ENCODE assay signal across 2 cellular contexts in the genomic region with DNA sequence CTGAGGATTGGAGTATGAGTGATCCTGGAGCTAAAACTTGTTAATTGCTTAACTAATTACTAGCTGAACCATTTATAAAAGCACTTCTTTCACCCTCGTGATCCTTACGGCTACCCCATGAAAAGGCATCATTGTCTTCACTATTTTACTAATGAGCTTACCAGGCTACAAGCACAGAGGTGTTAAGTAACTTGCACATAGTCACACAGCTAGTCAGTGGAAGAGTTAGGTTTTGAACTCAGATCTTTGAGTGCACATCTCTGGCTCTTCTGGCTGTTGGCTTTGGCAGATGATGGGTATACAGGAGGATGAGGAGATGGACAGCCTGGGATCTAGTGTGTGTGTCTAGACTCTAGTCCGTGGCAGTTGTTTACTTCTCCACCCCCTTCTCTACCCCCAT.
TF ChIP-seq lines count a peak whose summit lies in the region.

No MANE protein-coding gene starts in this region.

TF ChIP-seq in GM23338, 12 proteins besides CTCF, POLR2A, EP300 and RAD21:
- TF ChIP-seq, protein P1, sequence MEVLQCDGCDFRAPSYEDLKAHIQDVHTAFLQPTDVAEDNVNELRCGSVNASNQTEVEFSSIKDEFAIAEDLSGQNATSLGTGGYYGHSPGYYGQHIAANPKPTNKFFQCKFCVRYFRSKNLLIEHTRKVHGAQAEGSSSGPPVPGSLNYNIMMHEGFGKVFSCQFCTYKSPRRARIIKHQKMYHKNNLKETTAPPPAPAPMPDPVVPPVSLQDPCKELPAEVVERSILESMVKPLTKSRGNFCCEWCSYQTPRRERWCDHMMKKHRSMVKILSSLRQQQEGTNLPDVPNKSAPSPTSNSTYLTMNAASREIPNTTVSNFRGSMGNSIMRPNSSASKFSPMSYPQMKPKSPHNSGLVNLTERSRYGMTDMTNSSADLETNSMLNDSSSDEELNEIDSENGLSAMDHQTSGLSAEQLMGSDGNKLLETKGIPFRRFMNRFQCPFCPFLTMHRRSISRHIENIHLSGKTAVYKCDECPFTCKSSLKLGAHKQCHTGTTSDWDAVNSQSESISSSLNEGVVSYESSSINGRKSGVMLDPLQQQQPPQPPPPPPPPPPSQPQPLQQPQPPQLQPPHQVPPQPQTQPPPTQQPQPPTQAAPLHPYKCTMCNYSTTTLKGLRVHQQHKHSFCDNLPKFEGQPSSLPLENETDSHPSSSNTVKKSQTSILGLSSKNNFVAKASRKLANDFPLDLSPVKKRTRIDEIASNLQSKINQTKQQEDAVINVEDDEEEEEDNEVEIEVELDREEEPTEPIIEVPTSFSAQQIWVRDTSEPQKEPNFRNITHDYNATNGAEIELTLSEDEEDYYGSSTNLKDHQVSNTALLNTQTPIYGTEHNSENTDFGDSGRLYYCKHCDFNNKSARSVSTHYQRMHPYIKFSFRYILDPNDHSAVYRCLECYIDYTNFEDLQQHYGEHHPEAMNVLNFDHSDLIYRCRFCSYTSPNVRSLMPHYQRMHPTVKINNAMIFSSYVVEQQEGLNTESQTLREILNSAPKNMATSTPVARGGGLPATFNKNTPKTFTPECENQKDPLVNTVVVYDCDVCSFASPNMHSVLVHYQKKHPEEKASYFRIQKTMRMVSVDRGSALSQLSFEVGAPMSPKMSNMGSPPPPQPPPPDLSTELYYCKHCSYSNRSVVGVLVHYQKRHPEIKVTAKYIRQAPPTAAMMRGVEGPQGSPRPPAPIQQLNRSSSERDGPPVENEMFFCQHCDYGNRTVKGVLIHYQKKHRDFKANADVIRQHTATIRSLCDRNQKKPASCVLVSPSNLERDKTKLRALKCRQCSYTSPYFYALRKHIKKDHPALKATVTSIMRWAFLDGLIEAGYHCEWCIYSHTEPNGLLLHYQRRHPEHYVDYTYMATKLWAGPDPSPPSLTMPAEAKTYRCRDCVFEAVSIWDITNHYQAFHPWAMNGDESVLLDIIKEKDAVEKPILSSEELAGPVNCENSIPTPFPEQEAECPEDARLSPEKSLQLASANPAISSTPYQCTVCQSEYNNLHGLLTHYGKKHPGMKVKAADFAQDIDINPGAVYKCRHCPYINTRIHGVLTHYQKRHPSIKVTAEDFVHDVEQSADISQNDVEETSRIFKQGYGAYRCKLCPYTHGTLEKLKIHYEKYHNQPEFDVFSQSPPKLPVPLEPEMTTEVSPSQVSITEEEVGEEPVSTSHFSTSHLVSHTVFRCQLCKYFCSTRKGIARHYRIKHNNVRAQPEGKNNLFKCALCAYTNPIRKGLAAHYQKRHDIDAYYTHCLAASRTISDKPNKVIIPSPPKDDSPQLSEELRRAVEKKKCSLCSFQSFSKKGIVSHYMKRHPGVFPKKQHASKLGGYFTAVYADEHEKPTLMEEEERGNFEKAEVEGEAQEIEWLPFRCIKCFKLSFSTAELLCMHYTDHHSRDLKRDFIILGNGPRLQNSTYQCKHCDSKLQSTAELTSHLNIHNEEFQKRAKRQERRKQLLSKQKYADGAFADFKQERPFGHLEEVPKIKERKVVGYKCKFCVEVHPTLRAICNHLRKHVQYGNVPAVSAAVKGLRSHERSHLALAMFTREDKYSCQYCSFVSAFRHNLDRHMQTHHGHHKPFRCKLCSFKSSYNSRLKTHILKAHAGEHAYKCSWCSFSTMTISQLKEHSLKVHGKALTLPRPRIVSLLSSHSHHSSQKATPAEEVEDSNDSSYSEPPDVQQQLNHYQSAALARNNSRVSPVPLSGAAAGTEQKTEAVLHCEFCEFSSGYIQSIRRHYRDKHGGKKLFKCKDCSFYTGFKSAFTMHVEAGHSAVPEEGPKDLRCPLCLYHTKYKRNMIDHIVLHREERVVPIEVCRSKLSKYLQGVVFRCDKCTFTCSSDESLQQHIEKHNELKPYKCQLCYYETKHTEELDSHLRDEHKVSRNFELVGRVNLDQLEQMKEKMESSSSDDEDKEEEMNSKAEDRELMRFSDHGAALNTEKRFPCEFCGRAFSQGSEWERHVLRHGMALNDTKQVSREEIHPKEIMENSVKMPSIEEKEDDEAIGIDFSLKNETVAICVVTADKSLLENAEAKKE (CRISPR knock-in tag; IDR thresholded peaks at IDR 0.05), result no peak
- TF ChIP-seq, protein P2, sequence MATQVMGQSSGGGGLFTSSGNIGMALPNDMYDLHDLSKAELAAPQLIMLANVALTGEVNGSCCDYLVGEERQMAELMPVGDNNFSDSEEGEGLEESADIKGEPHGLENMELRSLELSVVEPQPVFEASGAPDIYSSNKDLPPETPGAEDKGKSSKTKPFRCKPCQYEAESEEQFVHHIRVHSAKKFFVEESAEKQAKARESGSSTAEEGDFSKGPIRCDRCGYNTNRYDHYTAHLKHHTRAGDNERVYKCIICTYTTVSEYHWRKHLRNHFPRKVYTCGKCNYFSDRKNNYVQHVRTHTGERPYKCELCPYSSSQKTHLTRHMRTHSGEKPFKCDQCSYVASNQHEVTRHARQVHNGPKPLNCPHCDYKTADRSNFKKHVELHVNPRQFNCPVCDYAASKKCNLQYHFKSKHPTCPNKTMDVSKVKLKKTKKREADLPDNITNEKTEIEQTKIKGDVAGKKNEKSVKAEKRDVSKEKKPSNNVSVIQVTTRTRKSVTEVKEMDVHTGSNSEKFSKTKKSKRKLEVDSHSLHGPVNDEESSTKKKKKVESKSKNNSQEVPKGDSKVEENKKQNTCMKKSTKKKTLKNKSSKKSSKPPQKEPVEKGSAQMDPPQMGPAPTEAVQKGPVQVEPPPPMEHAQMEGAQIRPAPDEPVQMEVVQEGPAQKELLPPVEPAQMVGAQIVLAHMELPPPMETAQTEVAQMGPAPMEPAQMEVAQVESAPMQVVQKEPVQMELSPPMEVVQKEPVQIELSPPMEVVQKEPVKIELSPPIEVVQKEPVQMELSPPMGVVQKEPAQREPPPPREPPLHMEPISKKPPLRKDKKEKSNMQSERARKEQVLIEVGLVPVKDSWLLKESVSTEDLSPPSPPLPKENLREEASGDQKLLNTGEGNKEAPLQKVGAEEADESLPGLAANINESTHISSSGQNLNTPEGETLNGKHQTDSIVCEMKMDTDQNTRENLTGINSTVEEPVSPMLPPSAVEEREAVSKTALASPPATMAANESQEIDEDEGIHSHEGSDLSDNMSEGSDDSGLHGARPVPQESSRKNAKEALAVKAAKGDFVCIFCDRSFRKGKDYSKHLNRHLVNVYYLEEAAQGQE (IDR thresholded peaks at IDR 0.05; ENCODE audit: unreplicated experiment), result no peak
- no peak for TF ChIP-seq NANOG (IDR thresholded peaks at IDR 0.05; ENCODE audit: borderline replicate concordance)

TF ChIP-seq in H1, 55 proteins besides CTCF, POLR2A, EP300 and RAD21:
- TF ChIP-seq CBX5 (IDR thresholded peaks at IDR 0.05; ENCODE audit: low read depth, low read length) (no peak), KDM1A (IDR thresholded peaks at IDR 0.05; ENCODE audit: borderline replicate concordance, low read length) (peak; percentile 58; the same call in 1 of the 2 replicates), NRF1 (IDR thresholded peaks at IDR 0.05; ENCODE audit: low read depth, low read length) (no peak), KDM4A (IDR thresholded peaks at IDR 0.05; ENCODE audit: low read depth, low read length, severe bottlenecking) (no peak), BCL11A (IDR thresholded peaks at IDR 0.05; ENCODE audit: low read depth in 2 of 2, low read length in 2 of 2) (no peak), BRCA1 (IDR thresholded peaks at IDR 0.05; ENCODE audit: low read depth, low read length) (no peak)
